10 cellular contexts compared by ENCODE assay signal in the genomic region with DNA sequence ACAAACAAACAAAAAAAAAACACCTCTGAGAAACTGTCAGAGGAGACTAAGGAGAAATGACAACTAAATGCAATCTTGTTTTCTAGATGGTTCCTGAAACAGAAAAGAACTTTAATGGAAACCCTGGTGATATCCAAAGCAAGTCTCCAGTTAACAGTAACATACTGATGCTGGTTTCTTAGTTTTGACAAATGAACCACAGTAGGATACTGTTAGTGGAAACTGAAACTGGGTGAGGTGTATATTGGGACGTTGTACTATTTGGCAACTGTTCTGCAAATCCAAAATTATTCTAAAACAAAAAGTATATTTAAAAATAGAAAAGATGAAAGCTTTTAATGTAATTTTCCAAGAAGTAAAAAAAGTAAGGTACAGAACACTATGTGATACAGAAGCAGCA. TPM values are rescaled to one million over a fixed set of nuclear protein-coding genes. Genes with fewer than 3 reads are reported as not detected.
A peak's percentile ranks its signal among the peaks of the same experiment; 100 is the strongest.
DNase-seq lines count a peak whose midpoint lies in the region; ATAC-seq and FAIRE-seq lines count a peak whose summit lies in the region.
"Had no signal": no experiment of that assay in that cellular context is flagged by ENCODE, and none has a peak within 500 bp of the region (broad histone marks: within the 10 kb centered on the region; RNA-seq: fewer than 3 reads in every experiment).

No MANE protein-coding gene starts in this region.

- DNase-seq in small intestine (no peak), iPS-NIHi7 (ENCODE audit: extremely low spot score) (no peak), hepatic stellate cell (ENCODE audit: low spot score) (no peak), RCC 7860 (ENCODE audit: low spot score) (no peak)
- DNase-seq: GF-D8, midbrain, T1000 had no signal

- FAIRE-seq in small intestine (lab: Jason Lieb, UNC) = peak; percentile 44
- FAIRE-seq in RCC 7860 (lab: Jason Lieb, UNC) = no peak

- ATAC-seq in GM19372 (IDR thresholded peaks at IDR 0.05; ENCODE audit: low read depth, unreplicated experiment) = peak; percentile 53
- peak; percentile 60 for ATAC-seq in HG02642 (IDR thresholded peaks at IDR 0.05; ENCODE audit: poor library complexity, unreplicated experiment)
- ATAC-seq in HG03571 (IDR thresholded peaks at IDR 0.05; ENCODE audit: unreplicated experiment) = peak; percentile 35

- no peaks in the 10 kb centered on the region for H3K36me3 ChIP-seq in small intestine (ENCODE audit: control insufficient read depth in 2 of 2, insufficient read depth in 2 of 2, low read length in 2 of 2)

- peaks cover 0 to 6% of the 10 kb centered on the region in 2 donors for H3K4me1 ChIP-seq in small intestine (ENCODE audit: control insufficient read depth in 2 of 2, insufficient read depth in 1 of 2, low read depth in 1 of 2, low read length in 1 of 2)

- no peaks in the 10 kb centered on the region for H3K27me3 ChIP-seq in small intestine (ENCODE audit: control insufficient read depth in 2 of 2, insufficient read depth in 2 of 2, low read length in 2 of 2)

- no peaks in the 10 kb centered on the region for H3K9me3 ChIP-seq in small intestine (ENCODE audit: control insufficient read depth, low read depth)

- no peak overlapping the region for H3K4me3 ChIP-seq in small intestine (ENCODE audit: low read depth in 1 of 2, low read length in 2 of 2)

- whole genome bisulfite sequencing in small intestine, 3 donors = 13 to 14% (median 14%) methylated on average over 1 of the region's 1 CpG

- H3K27ac ChIP-seq in small intestine (ENCODE audit: low read depth in 1 of 2, low read length in 1 of 2) = no peak overlapping the region

RNA-seq across cellular contexts. Expression of a gene that starts 11.4 kb away (rescaled TPM):
- 10 to 100 TPM; 10.9 to 15.4 (median 13.8) TPM for polyA plus RNA-seq in small intestine
